ENCODE assay signal across 15 cellular contexts in genomic region chr16:75296606-75297005, GRCh38. TPM values are rescaled to one million over a fixed set of nuclear protein-coding genes. Genes with fewer than 3 reads are reported as not detected.
DNase-seq lines count a peak whose midpoint lies in the region; ATAC-seq and TF ChIP-seq lines count a peak whose summit lies in the region.
"Had no signal": no experiment of that assay in that cellular context is flagged by ENCODE, and none has a peak within 500 bp of the region (broad histone marks: within the 10 kb centered on the region; RNA-seq: fewer than 3 reads in every experiment).

No MANE protein-coding gene starts in this region.

- peaks cover 3 to 14% (median 10%) of the 10 kb centered on the region in 5 donors for H3K27me3 Mint-ChIP-seq in naive thymus-derived CD8-positive, alpha-beta T cell
- H3K27me3 Mint-ChIP-seq: activated T-cell treated with anti-CD3 and anti-CD28 coated beads, Interleukin-2, amount 50 U/mL, for 24 hours; progenitor cell of endocrine pancreas had no signal

- no peak for TF ChIP-seq CTCF in BE2C (IDR thresholded peaks at IDR 0.05; ENCODE audit: low read depth, low read length)

- ATAC-seq in GM19395 (IDR thresholded peaks at IDR 0.05; ENCODE audit: unreplicated experiment), result no peak
- no peak for ATAC-seq in naive thymus-derived CD8-positive, alpha-beta T cell

- peaks cover 23% of the 10 kb centered on the region for H3K36me3 ChIP-seq in BE2C

- H3K4me3 ChIP-seq in BE2C (ENCODE audit: low read depth, low read length), result no peak overlapping the region
- H3K4me3 ChIP-seq: stomach had no signal

- H3K4me1 ChIP-seq in BE2C, result peaks cover 8% of the 10 kb centered on the region; the same call in 1 of the 2 replicates

- no peaks in the 10 kb centered on the region for H3K9me3 Mint-ChIP-seq in naive thymus-derived CD8-positive, alpha-beta T cell
- H3K9me3 Mint-ChIP-seq: activated T-cell treated with anti-CD3 and anti-CD28 coated beads, Interleukin-2, amount 50 U/mL, for 24 hours had no signal

- peak overlapping the region in 1 of 10 donors; percentile 8 for H3K4me3 Mint-ChIP-seq in naive thymus-derived CD8-positive, alpha-beta T cell
- H3K4me3 Mint-ChIP-seq: activated T-cell treated with anti-CD3 and anti-CD28 coated beads, Interleukin-2, amount 50 U/mL, for 24 hours had no signal

- peaks cover 46 to 99% (median 74%) of the 10 kb centered on the region in 3 donors for H3K36me3 Mint-ChIP-seq in naive thymus-derived CD8-positive, alpha-beta T cell

- DNase-seq in BE2C (peak; percentile 64), NCI-H69 (lab: John Stamatoyannopoulos, UW) (peak; percentile 3), dermis microvascular lymphatic vessel endothelial cell (ENCODE audit: low read depth in 2 of 2) (peak; percentile 88 to 91), medulla oblongata (ENCODE audit: extremely low spot score) (peak; percentile 70), GM03348 (ENCODE audit: low spot score) (no peak)
- DNase-seq in effector CD8-positive, alpha-beta T cell (lab: John Stamatoyannopoulos, UW), result no peak
- DNase-seq in naive thymus-derived CD8-positive, alpha-beta T cell, result no peak
- DNase-seq: activated T-cell treated with anti-CD3 and anti-CD28 coated beads, Interleukin-2, amount 50 U/mL, for 24 hours; amniotic stem cell; DND-41; GOT3; NCI-H748 treated with DMSO at 0.1 percent for 48 hours; stomach had no signal

- H3K27ac Mint-ChIP-seq in naive thymus-derived CD8-positive, alpha-beta T cell, result no peak overlapping the region
- H3K27ac Mint-ChIP-seq: activated T-cell treated with anti-CD3 and anti-CD28 coated beads, Interleukin-2, amount 50 U/mL, for 24 hours; progenitor cell of endocrine pancreas had no signal

- H3K9me3 ChIP-seq in BE2C, result no peaks in the 10 kb centered on the region
- H3K9me3 ChIP-seq: stomach had no signal

- no peaks in the 10 kb centered on the region for H3K27me3 ChIP-seq in BE2C
- H3K27me3 ChIP-seq: stomach had no signal

- POLR2A ChIA-PET in naive thymus-derived CD8-positive, alpha-beta T cell (lab: Charles Lee), result no interaction called here

- H3K4me1 Mint-ChIP-seq in naive thymus-derived CD8-positive, alpha-beta T cell, result peaks cover 0 to 5% (median 0%) of the 10 kb centered on the region in 4 donors

RNA-seq across cellular contexts. Expression of gene BCAR1, which starts 45.2 kb away (rescaled TPM):
- 72.3 TPM for polyA plus RNA-seq in BE2C (2012; ENCODE audit: insufficient read depth, insufficient read length, low read depth)
- total RNA-seq in dermis microvascular lymphatic vessel endothelial cell, result 78.3 and 141 TPM in 2 replicates
- under 1 TPM in 1 of 2 experiments, not detected in 1; 0.30 TPM for total RNA-seq in naive thymus-derived CD8-positive, alpha-beta T cell
- not detected for polyA plus RNA-seq in naive thymus-derived CD8-positive, alpha-beta T cell

Comparison
In these comparisons a context has a peak if more than half of its experiments do, and no peak if none do; other contexts are left out.
1. DNase-seq: peak in BE2C (single experiment), NCI-H69 (single experiment), dermis microvascular lymphatic vessel endothelial cell (2 of 2) and medulla oblongata (single experiment); none in effector CD8-positive, alpha-beta T cell (single experiment), GM03348 (single experiment) and naive thymus-derived CD8-positive, alpha-beta T cell (0 of 10).
2. RNA of gene BCAR1, which starts 45.2 kb away (total RNA-seq): 78.3 to 141 TPM in dermis microvascular lymphatic vessel endothelial cell; 0.30 TPM in naive thymus-derived CD8-positive, alpha-beta T cell; every median in the first group is over 10 times any median in the second.